ENCODE assay signal across 32 cellular contexts in genomic region chr3:73479325-73479724, GRCh38.
"Had no signal": no experiment of that assay in that cellular context is flagged by ENCODE, and none has a peak within 500 bp of the region (broad histone marks: within the 10 kb centered on the region; RNA-seq: fewer than 3 reads in every experiment).

No MANE protein-coding gene starts in this region.

- H3K4me1 Mint-ChIP-seq: naive thymus-derived CD8-positive, alpha-beta T cell had no signal

- H3K36me3 ChIP-seq: colonic mucosa, gastrocnemius medialis, left lung, ovary, right lobe of liver, stomach, tibial nerve, upper lobe of left lung had no signal

- H3K27ac Mint-ChIP-seq: dendritic cell treated with granulocyte-macrophage colony-stimulating factor and Interleukin-4, amounts not matched to agents 40 ng/mL and 50 ng/mL, for 4 days; endodermal cell; naive thymus-derived CD8-positive, alpha-beta T cell; stimulated activated effector memory CD8-positive, alpha-beta T cell treated with anti-CD3 and anti-CD28 coated beads, Interleukin-12 subunit alpha, Interleukin-12 subunit beta, amount 100 ng/mL, for 72 hours had no signal

- H3K4me3 ChIP-seq: colonic mucosa, gastrocnemius medialis, hepatocyte, left lung, ovary, right lobe of liver, smooth muscle cell, stomach, testis, tibial nerve, upper lobe of left lung had no signal

- H3K36me3 Mint-ChIP-seq: stimulated activated effector memory CD8-positive, alpha-beta T cell treated with anti-CD3 and anti-CD28 coated beads, Interleukin-12 subunit alpha, Interleukin-12 subunit beta, amount 100 ng/mL, for 72 hours had no signal

- H3K4me2 ChIP-seq: hepatocyte, smooth muscle cell had no signal

- H3K9me3 ChIP-seq: colonic mucosa, gastrocnemius medialis, left lung, ovary, right lobe of liver, stomach, testis, tibial nerve, upper lobe of left lung had no signal

- FAIRE-seq: urothelium cell line had no signal

- H3K27ac ChIP-seq: colonic mucosa, epithelial cell of prostate, gastrocnemius medialis, hepatocyte, left lung, right lobe of liver, stomach, testis, tibial nerve, upper lobe of left lung had no signal

- H3K4me3 Mint-ChIP-seq: dendritic cell treated with granulocyte-macrophage colony-stimulating factor and Interleukin-4, amounts not matched to agents 40 ng/mL and 50 ng/mL, for 4 days; endodermal cell; naive thymus-derived CD8-positive, alpha-beta T cell; stimulated activated effector memory CD8-positive, alpha-beta T cell treated with anti-CD3 and anti-CD28 coated beads, Interleukin-12 subunit alpha, Interleukin-12 subunit beta, amount 100 ng/mL, for 72 hours had no signal

- H3K4me1 ChIP-seq: colonic mucosa, left lung, right lobe of liver, testis had no signal

- H3K9me3 Mint-ChIP-seq: dendritic cell treated with granulocyte-macrophage colony-stimulating factor and Interleukin-4, amounts not matched to agents 40 ng/mL and 50 ng/mL, for 4 days had no signal

- DNase-seq: colonic mucosa; effector CD8-positive, alpha-beta T cell; endodermal cell; foreskin fibroblast; gastrocnemius medialis; head of caudate nucleus; left cardiac atrium; mesenchymal stem cell; midbrain; naive thymus-derived CD8-positive, alpha-beta T cell; occipital lobe; ovary; posterior cingulate gyrus; retina; right lobe of liver; stimulated activated CD4-positive, alpha-beta T cell treated with anti-CD3 and anti-CD28 coated beads, Interleukin-12 subunit alpha, Interleukin-12 subunit beta, amount 100 ng/mL, for 4 hours; stimulated activated CD4-positive, alpha-beta T cell treated with anti-CD3 and anti-CD28 coated beads, Interleukin-1b, Interleukin-23, amount 100 ng/mL, for 48 hours; stimulated activated CD4-positive, alpha-beta T cell treated with anti-CD3 and anti-CD28 coated beads, Interleukin-4, amount 100 ng/mL, for 24 hours; stimulated activated naive CD4-positive, alpha-beta T cell treated with Interleukin-2 at 50 U/mL for 16 hours; stomach; substantia nigra; testis had no signal

- H3K27me3 ChIP-seq: colonic mucosa, gastrocnemius medialis, hepatocyte, left lung, ovary, right lobe of liver, stomach, testis, tibial nerve, upper lobe of left lung had no signal

- H2AFZ ChIP-seq: hepatocyte had no signal

- ATAC-seq: esophagus mucosa; gastrocnemius medialis; naive thymus-derived CD8-positive, alpha-beta T cell; right lobe of liver; stimulated activated effector memory CD8-positive, alpha-beta T cell treated with anti-CD3 and anti-CD28 coated beads, Interleukin-12 subunit alpha, Interleukin-12 subunit beta, amount 100 ng/mL, for 72 hours had no signal
